In genomic region chr11:3015796-3016195, GRCh38 we compare ENCODE assay signal across 1 cellular context.
TF ChIP-seq lines count a peak whose summit lies in the region.

No MANE protein-coding gene starts in this region.

TF ChIP-seq in HCT116, 20 proteins besides CTCF, POLR2A, EP300 and RAD21:
- TF ChIP-seq ZNF274 (IDR thresholded peaks at IDR 0.05; ENCODE audit: low read depth, low read length) (no peak), POLR2AphosphoS5 (IDR thresholded peaks at IDR 0.05; ENCODE audit: low read depth, low read length) (0 out of 2 replicates have a peak, but pooled peaks have one; percentile 9), JUND (IDR thresholded peaks at IDR 0.05) (no peak), CEBPB (IDR thresholded peaks at IDR 0.05; ENCODE audit: low read depth) (no peak)
TF ChIP-seq in HCT116: peak in this region for 1.
